Comparison of ENCODE assay signal across 26 cellular contexts in genomic region chr9:36884721-36885120, GRCh38.
"Had no signal": no experiment of that assay in that cellular context is flagged by ENCODE, and none has a peak within 500 bp of the region (broad histone marks: within the 10 kb centered on the region; RNA-seq: fewer than 3 reads in every experiment).

No MANE protein-coding gene starts in this region.

- H3K27me3 ChIP-seq: pancreas, right lobe of liver, upper lobe of left lung had no signal

- H3K36me3 Mint-ChIP-seq: immature natural killer cell; stimulated activated effector memory CD8-positive, alpha-beta T cell treated with anti-CD3 and anti-CD28 coated beads, Interleukin-12 subunit alpha, Interleukin-12 subunit beta, amount 100 ng/mL, for 72 hours had no signal

- H3K4me3 Mint-ChIP-seq: immature natural killer cell; memory B cell; nephron progenitor cell; stimulated activated effector memory CD8-positive, alpha-beta T cell treated with anti-CD3 and anti-CD28 coated beads, Interleukin-12 subunit alpha, Interleukin-12 subunit beta, amount 100 ng/mL, for 72 hours; stimulated activated naive CD8-positive, alpha-beta T cell treated with anti-CD3 and anti-CD28 coated beads, Interleukin-15, Interleukin-2, amounts not matched to agents 100 ng/mL and 50 ng/mL, for 24 hours had no signal

- H3K4me3 ChIP-seq: coronary artery, esophagus muscularis mucosa, gastroesophageal sphincter, lower lobe of right lung, pancreas, right lobe of liver, thoracic aorta, tibial nerve, upper lobe of left lung had no signal

- H3K4me1 ChIP-seq: esophagus muscularis mucosa, gastroesophageal sphincter, lower lobe of right lung, pancreas, right lobe of liver, tibial nerve, upper lobe of left lung had no signal

- FAIRE-seq: pancreas, small intestine, urothelium cell line had no signal

- H3K9me3 ChIP-seq: esophagus muscularis mucosa, gastroesophageal sphincter, lower lobe of right lung, pancreas, right lobe of liver, thoracic aorta, tibial nerve, upper lobe of left lung had no signal

- H3K9me3 Mint-ChIP-seq: immature natural killer cell; memory B cell; nephron progenitor cell; stimulated activated effector memory CD8-positive, alpha-beta T cell treated with anti-CD3 and anti-CD28 coated beads, Interleukin-12 subunit alpha, Interleukin-12 subunit beta, amount 100 ng/mL, for 72 hours; stimulated activated naive CD8-positive, alpha-beta T cell treated with anti-CD3 and anti-CD28 coated beads, Interleukin-15, Interleukin-2, amounts not matched to agents 100 ng/mL and 50 ng/mL, for 24 hours had no signal

- ATAC-seq: foreskin keratinocyte; gastroesophageal sphincter; left ventricle myocardium superior; lower lobe of right lung; pancreas; right lobe of liver; stimulated activated effector memory CD8-positive, alpha-beta T cell treated with anti-CD3 and anti-CD28 coated beads, Interleukin-12 subunit alpha, Interleukin-12 subunit beta, amount 100 ng/mL, for 72 hours had no signal

- H3K4me1 Mint-ChIP-seq: immature natural killer cell; stimulated activated effector memory CD8-positive, alpha-beta T cell treated with anti-CD3 and anti-CD28 coated beads, Interleukin-12 subunit alpha, Interleukin-12 subunit beta, amount 100 ng/mL, for 72 hours had no signal

- H3K36me3 ChIP-seq: esophagus muscularis mucosa, gastroesophageal sphincter, lower lobe of right lung, pancreas, right lobe of liver, thoracic aorta, tibial nerve, upper lobe of left lung had no signal

- H3K27me3 Mint-ChIP-seq: memory B cell had no signal

- DNase-seq: dermis blood vessel endothelial cell; effector memory CD4-positive, alpha-beta T cell; foreskin keratinocyte; hypothalamus; immature natural killer cell; islet precursor cell; left ventricle myocardium superior; lower lobe of right lung; nephron progenitor cell; small intestine; stimulated activated CD4-positive, alpha-beta T cell treated with anti-CD3 and anti-CD28 coated beads, Interleukin-12 subunit alpha, Interleukin-12 subunit beta, amount 100 ng/mL, for 4 hours; stimulated activated CD4-positive, alpha-beta T cell treated with anti-CD3 and anti-CD28 coated beads, Interleukin-1b, Interleukin-23, amount 100 ng/mL, for 48 hours; stimulated activated CD4-positive, alpha-beta T cell treated with anti-CD3 and anti-CD28 coated beads, Interleukin-4, amount 100 ng/mL, for 24 hours; upper lobe of left lung had no signal

- H3K27ac ChIP-seq: coronary artery, esophagus muscularis mucosa, foreskin keratinocyte, gastroesophageal sphincter, lower lobe of right lung, pancreas, right lobe of liver, thoracic aorta, tibial nerve, upper lobe of left lung had no signal

- H3K27ac Mint-ChIP-seq: immature natural killer cell; memory B cell; nephron progenitor cell; progenitor cell of endocrine pancreas; stimulated activated effector memory CD8-positive, alpha-beta T cell treated with anti-CD3 and anti-CD28 coated beads, Interleukin-12 subunit alpha, Interleukin-12 subunit beta, amount 100 ng/mL, for 72 hours; stimulated activated naive CD8-positive, alpha-beta T cell treated with anti-CD3 and anti-CD28 coated beads, Interleukin-15, Interleukin-2, amounts not matched to agents 100 ng/mL and 50 ng/mL, for 24 hours had no signal
